21 cellular contexts compared by ENCODE assay signal in genomic region chr1:101227837-101228236, GRCh38.
"Had no signal": no experiment of that assay in that cellular context is flagged by ENCODE, and none has a peak within 500 bp of the region (broad histone marks: within the 10 kb centered on the region; RNA-seq: fewer than 3 reads in every experiment).

No MANE protein-coding gene starts in this region.

- H3K36me3 ChIP-seq: esophagus muscularis mucosa, gastrocnemius medialis, heart right ventricle, pancreas, tibial nerve had no signal

- DNase-seq: effector memory CD8-positive, alpha-beta T cell; gastrocnemius medialis; heart right ventricle; hypothalamus; kidney glomerular epithelial cell; mesendoderm; naive B cell; occipital lobe; pancreas; right cardiac atrium; stimulated activated CD4-positive, alpha-beta T cell treated with anti-CD3 and anti-CD28 coated beads, Interleukin-4, amount 100 ng/mL, for 1 hour; stimulated activated CD8-positive, alpha-beta memory T cell treated with anti-CD3 and anti-CD28 coated beads, Interleukin-4, amount 100 ng/mL, for 48 hours; stimulated activated naive CD8-positive, alpha-beta T cell treated with anti-CD3 and anti-CD28 coated beads, Interleukin-15, amount 100 ng/mL, for 72 hours; testis had no signal

- H3K9me3 ChIP-seq: esophagus muscularis mucosa, gastrocnemius medialis, pancreas, testis had no signal

- H3K4me3 ChIP-seq: esophagus muscularis mucosa, gastrocnemius medialis, heart right ventricle, pancreas, testis, tibial nerve had no signal

- H3K27ac Mint-ChIP-seq: dendritic cell treated with granulocyte-macrophage colony-stimulating factor and Interleukin-4, amounts not matched to agents 40 ng/mL and 50 ng/mL, for 4 days; effector memory CD8-positive, alpha-beta T cell; naive B cell; nephron; progenitor cell of endocrine pancreas; stimulated activated effector memory CD8-positive, alpha-beta T cell treated with anti-CD3 and anti-CD28 coated beads, Interleukin-12 subunit alpha, Interleukin-12 subunit beta, amount 100 ng/mL, for 72 hours; stimulated activated naive CD8-positive, alpha-beta T cell treated with anti-CD3 and anti-CD28 coated beads, Interleukin-15, amount 100 ng/mL, for 72 hours had no signal

- H3K27ac ChIP-seq: epithelial cell of prostate, esophagus muscularis mucosa, gastrocnemius medialis, heart right ventricle, pancreas, testis, tibial nerve had no signal

- H3K4me1 ChIP-seq: esophagus muscularis mucosa, gastrocnemius medialis, heart right ventricle, pancreas, testis, tibial nerve had no signal

- H3K27me3 ChIP-seq: esophagus muscularis mucosa, gastrocnemius medialis, heart right ventricle, testis, tibial nerve had no signal

- ATAC-seq: gastrocnemius medialis, heart right ventricle, pancreas, right cardiac atrium had no signal

- H3K4me3 Mint-ChIP-seq: dendritic cell treated with granulocyte-macrophage colony-stimulating factor and Interleukin-4, amounts not matched to agents 40 ng/mL and 50 ng/mL, for 4 days; effector memory CD8-positive, alpha-beta T cell; naive B cell; nephron; stimulated activated effector memory CD8-positive, alpha-beta T cell treated with anti-CD3 and anti-CD28 coated beads, Interleukin-12 subunit alpha, Interleukin-12 subunit beta, amount 100 ng/mL, for 72 hours; stimulated activated naive CD8-positive, alpha-beta T cell treated with anti-CD3 and anti-CD28 coated beads, Interleukin-15, amount 100 ng/mL, for 72 hours had no signal

- H3K27me3 Mint-ChIP-seq: effector memory CD8-positive, alpha-beta T cell; naive B cell; stimulated activated naive CD8-positive, alpha-beta T cell treated with anti-CD3 and anti-CD28 coated beads, Interleukin-15, amount 100 ng/mL, for 72 hours had no signal

- H3K4me1 Mint-ChIP-seq: nephron had no signal

- H3K36me3 Mint-ChIP-seq: naive B cell; stimulated activated effector memory CD8-positive, alpha-beta T cell treated with anti-CD3 and anti-CD28 coated beads, Interleukin-12 subunit alpha, Interleukin-12 subunit beta, amount 100 ng/mL, for 72 hours had no signal

- H3K9me3 Mint-ChIP-seq: dendritic cell treated with granulocyte-macrophage colony-stimulating factor and Interleukin-4, amounts not matched to agents 40 ng/mL and 50 ng/mL, for 4 days; effector memory CD8-positive, alpha-beta T cell; nephron; stimulated activated effector memory CD8-positive, alpha-beta T cell treated with anti-CD3 and anti-CD28 coated beads, Interleukin-12 subunit alpha, Interleukin-12 subunit beta, amount 100 ng/mL, for 72 hours had no signal
